Comparison of ENCODE assay signal across 19 cellular contexts in the genomic region with DNA sequence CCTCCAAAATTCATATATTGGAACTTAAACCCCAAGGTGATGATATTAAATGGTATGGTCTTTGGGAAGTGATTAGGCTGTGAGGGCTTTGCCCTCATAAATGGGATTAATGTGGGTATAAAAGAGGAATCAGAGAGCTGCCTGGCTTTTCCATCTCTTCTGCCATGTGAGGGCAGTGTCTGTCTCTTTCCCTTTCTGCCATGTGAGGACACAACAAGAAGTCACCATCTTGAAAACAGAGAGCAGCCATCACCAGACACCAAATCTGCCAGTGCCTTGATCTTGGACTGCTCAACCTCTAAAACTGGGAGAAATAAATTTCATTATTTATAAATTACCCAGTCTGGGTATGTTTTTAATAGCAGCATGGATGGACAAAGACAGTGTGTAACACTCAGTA.
DNase-seq lines count a peak whose midpoint lies in the region; ATAC-seq and TF ChIP-seq lines count a peak whose summit lies in the region.
"Had no signal": no experiment of that assay in that cellular context is flagged by ENCODE, and none has a peak within 500 bp of the region (broad histone marks: within the 10 kb centered on the region; RNA-seq: fewer than 3 reads in every experiment).

No MANE protein-coding gene starts in this region.

- TF ChIP-seq POLR2A in Peyer's patch (IDR thresholded peaks at IDR 0.05): no peak

- H3K9me3 ChIP-seq in Peyer's patch (no peaks in the 10 kb centered on the region), A673 (ENCODE audit: low read depth, low read length, poor library complexity, severe bottlenecking) (no peaks in the 10 kb centered on the region)

- no peak overlapping the region for H3K4me3 Mint-ChIP-seq in GM23338
- H3K4me3 Mint-ChIP-seq: CD4-positive, alpha-beta T cell had no signal

- BruUV-seq in A673 (replicated peaks; lab: Mats Ljungman, UMichigan): no TSS peak

- ATAC-seq in GM23338: no peak
- ATAC-seq in left lobe of liver: peak; percentile 92
- ATAC-seq: PC-3 had no signal

- H3K27ac ChIP-seq in 22Rv1: no peak overlapping the region
- H3K27ac ChIP-seq in GM23338 (ENCODE audit: low read depth): no peak overlapping the region
- H3K27ac ChIP-seq in Peyer's patch: no peak overlapping the region
- H3K27ac ChIP-seq in A673 (ENCODE audit: low read depth, low read length, poor library complexity, severe bottlenecking): no peak overlapping the region
- H3K27ac ChIP-seq: SK-N-MC had no signal

- H2AFZ ChIP-seq in GM23338: peak overlapping the region; percentile 75; the same call in 1 of the 2 replicates

- peak; percentile 27 for TF ChIP-seq CTCF in 22Rv1 (IDR thresholded peaks at IDR 0.05)
- TF ChIP-seq CTCF in GM23338 (conservative IDR thresholded peaks at IDR 0.05; ENCODE audit: low read depth in 2 of 2): peak; percentile 24 to 57
- TF ChIP-seq CTCF in Peyer's patch (IDR thresholded peaks at IDR 0.05): peak in 3 of 6 experiments; percentile 17 to 30 (median 19)
- TF ChIP-seq CTCF in A673 (conservative IDR thresholded peaks at IDR 0.05; ENCODE audit: low read depth, low read length): no peak

- H3K36me3 Mint-ChIP-seq in GM23338 (ENCODE audit: low read depth): peaks cover under 1% of the 10 kb centered on the region; the same call in 1 of the 3 replicates

- no peaks in the 10 kb centered on the region for H3K9me2 ChIP-seq in GM23338 (ENCODE audit: insufficient read depth)

- POLR2A ChIA-PET in A673 (lab: Charles Lee; ENCODE audit: low non-redundant PET): no interaction called here

- H3K27me3 Mint-ChIP-seq in GM23338 (ENCODE audit: insufficient read depth, low read depth, poor library complexity): no peaks in the 10 kb centered on the region
- H3K27me3 Mint-ChIP-seq: CD4-positive, alpha-beta T cell had no signal

- no peak overlapping the region for H3K4me3 ChIP-seq in GM23338
- no peak overlapping the region for H3K4me3 ChIP-seq in Peyer's patch
- no peak overlapping the region for H3K4me3 ChIP-seq in A673 (ENCODE audit: low read depth, low read length, poor library complexity, severe bottlenecking)
- H3K4me3 ChIP-seq: SK-N-MC had no signal

- peaks cover 2% of the 10 kb centered on the region for H3K9me3 Mint-ChIP-seq in GM23338

- no peak overlapping the region for H3K4me2 ChIP-seq in GM23338

- H3K4me1 Mint-ChIP-seq in GM23338: no peaks in the 10 kb centered on the region

- no peaks in the 10 kb centered on the region for H3K79me2 ChIP-seq in GM23338 (replicated peaks; ENCODE audit: insufficient read depth)

- intact Hi-C loops in cardiac septum (cut with DNase I) (no loop called here), A673 (cut with micrococcal nuclease; ENCODE audit: unreplicated experiment) (no loop called here)

- H3K27me3 ChIP-seq in GM23338 (ENCODE audit: insufficient read depth) (no peaks in the 10 kb centered on the region), Peyer's patch (no peaks in the 10 kb centered on the region), A673 (replicated peaks; ENCODE audit: insufficient read depth, low read depth, low read length, poor library complexity) (no peaks in the 10 kb centered on the region)

- no peaks in the 10 kb centered on the region for H3K36me3 ChIP-seq in GM23338 (ENCODE audit: insufficient read depth)
- H3K36me3 ChIP-seq in Peyer's patch: no peaks in the 10 kb centered on the region
- H3K36me3 ChIP-seq in A673 (ENCODE audit: insufficient read depth, low read length, poor library complexity, severe bottlenecking): no peaks in the 10 kb centered on the region

- no peak overlapping the region for H3K27ac Mint-ChIP-seq in GM23338
- H3K27ac Mint-ChIP-seq: CD4-positive, alpha-beta T cell had no signal

- H4K20me1 ChIP-seq in GM23338 (replicated peaks; ENCODE audit: insufficient read depth): no peaks in the 10 kb centered on the region

- CTCF ChIA-PET in A673 (lab: Charles Lee): no interaction called here

- H3F3A ChIP-seq in GM23338 (replicated peaks; ENCODE audit: low read depth): no peaks in the 10 kb centered on the region

- H3K4me1 ChIP-seq in GM23338 (ENCODE audit: insufficient read depth): no peaks in the 10 kb centered on the region
- no peaks in the 10 kb centered on the region for H3K4me1 ChIP-seq in Peyer's patch
- H3K4me1 ChIP-seq in A673 (ENCODE audit: insufficient read depth, low read length, poor library complexity, severe bottlenecking): no peaks in the 10 kb centered on the region

- DNase-seq in GM23338 (ENCODE audit: low spot score): peak; percentile 29
- peak; percentile 48 for DNase-seq in SK-MEL-5 (ENCODE audit: low read depth, low spot score)
- no peak for DNase-seq in left lobe of liver (ENCODE audit: low spot score)
- no peak for DNase-seq in Peyer's patch
- no peak for DNase-seq in cardiac septum (ENCODE audit: low spot score)
- DNase-seq in A673 (ENCODE audit: low spot score): no peak
- no peak for DNase-seq in activated effector memory CD4-positive, alpha-beta T cell treated with Interleukin-2 at 50 U/mL for 16 hours
- DNase-seq: CD4-positive, alpha-beta T cell; DMS79 treated with DMSO at 0.1 percent for 48 hours; GDM1; GOT3; Karpas-422; MV-4-11; NCI-H1436; NCI-H2081; NCI-H524; PC-3 had no signal

- in situ Hi-C loops in SK-MEL-5 (cut with HindIII; ENCODE audit: low pct_unique_long_range_greater_than_20kb, low sequenced_read_pairs): no loop called here

TF ChIP-seq in GM23338, 12 proteins besides CTCF, POLR2A, EP300 and RAD21 (continues in another document):
- TF ChIP-seq ZNF331 (CRISPR knock-in tag; IDR thresholded peaks at IDR 0.05; ENCODE audit: low read depth) (no peak), CREB1 (CRISPR knock-in tag; IDR thresholded peaks at IDR 0.05; ENCODE audit: low read depth) (no peak), EZH2phosphoT487 (IDR thresholded peaks at IDR 0.05; ENCODE audit: unreplicated experiment) (no peak), JUNB (IDR thresholded peaks at IDR 0.05; ENCODE audit: unreplicated experiment) (no peak), ZNF114 (CRISPR knock-in tag; IDR thresholded peaks at IDR 0.05) (no peak), EZH2 (IDR thresholded peaks at IDR 0.05; ENCODE audit: low read depth, unreplicated experiment) (no peak), STAT1 (IDR thresholded peaks at IDR 0.05; ENCODE audit: unreplicated experiment) (no peak), POLR2AphosphoS5 (IDR thresholded peaks at IDR 0.05; ENCODE audit: low read depth) (no peak), NANOG (IDR thresholded peaks at IDR 0.05; ENCODE audit: borderline replicate concordance) (no peak)
- TF ChIP-seq, protein P1, sequence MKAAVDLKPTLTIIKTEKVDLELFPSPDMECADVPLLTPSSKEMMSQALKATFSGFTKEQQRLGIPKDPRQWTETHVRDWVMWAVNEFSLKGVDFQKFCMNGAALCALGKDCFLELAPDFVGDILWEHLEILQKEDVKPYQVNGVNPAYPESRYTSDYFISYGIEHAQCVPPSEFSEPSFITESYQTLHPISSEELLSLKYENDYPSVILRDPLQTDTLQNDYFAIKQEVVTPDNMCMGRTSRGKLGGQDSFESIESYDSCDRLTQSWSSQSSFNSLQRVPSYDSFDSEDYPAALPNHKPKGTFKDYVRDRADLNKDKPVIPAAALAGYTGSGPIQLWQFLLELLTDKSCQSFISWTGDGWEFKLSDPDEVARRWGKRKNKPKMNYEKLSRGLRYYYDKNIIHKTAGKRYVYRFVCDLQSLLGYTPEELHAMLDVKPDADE (IDR thresholded peaks at IDR 0.05): no peak
- TF ChIP-seq, protein P2, sequence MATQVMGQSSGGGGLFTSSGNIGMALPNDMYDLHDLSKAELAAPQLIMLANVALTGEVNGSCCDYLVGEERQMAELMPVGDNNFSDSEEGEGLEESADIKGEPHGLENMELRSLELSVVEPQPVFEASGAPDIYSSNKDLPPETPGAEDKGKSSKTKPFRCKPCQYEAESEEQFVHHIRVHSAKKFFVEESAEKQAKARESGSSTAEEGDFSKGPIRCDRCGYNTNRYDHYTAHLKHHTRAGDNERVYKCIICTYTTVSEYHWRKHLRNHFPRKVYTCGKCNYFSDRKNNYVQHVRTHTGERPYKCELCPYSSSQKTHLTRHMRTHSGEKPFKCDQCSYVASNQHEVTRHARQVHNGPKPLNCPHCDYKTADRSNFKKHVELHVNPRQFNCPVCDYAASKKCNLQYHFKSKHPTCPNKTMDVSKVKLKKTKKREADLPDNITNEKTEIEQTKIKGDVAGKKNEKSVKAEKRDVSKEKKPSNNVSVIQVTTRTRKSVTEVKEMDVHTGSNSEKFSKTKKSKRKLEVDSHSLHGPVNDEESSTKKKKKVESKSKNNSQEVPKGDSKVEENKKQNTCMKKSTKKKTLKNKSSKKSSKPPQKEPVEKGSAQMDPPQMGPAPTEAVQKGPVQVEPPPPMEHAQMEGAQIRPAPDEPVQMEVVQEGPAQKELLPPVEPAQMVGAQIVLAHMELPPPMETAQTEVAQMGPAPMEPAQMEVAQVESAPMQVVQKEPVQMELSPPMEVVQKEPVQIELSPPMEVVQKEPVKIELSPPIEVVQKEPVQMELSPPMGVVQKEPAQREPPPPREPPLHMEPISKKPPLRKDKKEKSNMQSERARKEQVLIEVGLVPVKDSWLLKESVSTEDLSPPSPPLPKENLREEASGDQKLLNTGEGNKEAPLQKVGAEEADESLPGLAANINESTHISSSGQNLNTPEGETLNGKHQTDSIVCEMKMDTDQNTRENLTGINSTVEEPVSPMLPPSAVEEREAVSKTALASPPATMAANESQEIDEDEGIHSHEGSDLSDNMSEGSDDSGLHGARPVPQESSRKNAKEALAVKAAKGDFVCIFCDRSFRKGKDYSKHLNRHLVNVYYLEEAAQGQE (IDR thresholded peaks at IDR 0.05; ENCODE audit: unreplicated experiment): no peak

Comparison
In these comparisons a context has a peak if more than half of its experiments do, and no peak if none do; other contexts are left out.
1. DNase-seq: peak in GM23338 (single experiment) and SK-MEL-5 (single experiment); none in left lobe of liver (single experiment), Peyer's patch (0 of 3), cardiac septum (single experiment), A673 (single experiment) and activated effector memory CD4-positive, alpha-beta T cell treated with Interleukin-2 at 50 U/mL for 16 hours (single experiment).